ENCODE assay signal across 19 cellular contexts in genomic region chr7:26280097-26280496, GRCh38. TPM values are rescaled to one million over a fixed set of nuclear protein-coding genes. Genes with fewer than 3 reads are reported as not detected.
DNase-seq lines count a peak whose midpoint lies in the region; ATAC-seq and TF ChIP-seq lines count a peak whose summit lies in the region.
"Had no signal": no experiment of that assay in that cellular context is flagged by ENCODE, and none has a peak within 500 bp of the region (broad histone marks: within the 10 kb centered on the region; RNA-seq: fewer than 3 reads in every experiment).

No MANE protein-coding gene starts in this region.

- H2AFZ ChIP-seq in OCI-LY7 (ENCODE audit: low read length), result peak overlapping the region; percentile 54; the same call in 1 of the 2 replicates

- peak overlapping the region; percentile 79 for H3K27ac Mint-ChIP-seq in activated naive CD8-positive, alpha-beta T cell treated with anti-CD3 and anti-CD28 coated beads, Interleukin-2, amount 10 ng/mL, durations not matched to agents 7 days and 5 days
- no peak overlapping the region for H3K27ac Mint-ChIP-seq in activated naive CD8-positive, alpha-beta T cell treated with anti-CD3 and anti-CD28 coated beads, Interleukin-2, amount 50 U/mL, for 24 hours
- no peak overlapping the region for H3K27ac Mint-ChIP-seq in central memory CD8-positive, alpha-beta T cell (ENCODE audit: low read depth)
- peak overlapping the region; percentile 3 for H3K27ac Mint-ChIP-seq in stimulated activated memory B cell treated with anti-CD40 and anti-IgM and Interleukin-4, amounts not matched to agents 10 μg/mL and 1 μg/mL and 100 μg/mL, for 72 hours
- H3K27ac Mint-ChIP-seq: stimulated activated effector memory CD8-positive, alpha-beta T cell treated with anti-CD3 and anti-CD28 coated beads, Interleukin-12 subunit alpha, Interleukin-12 subunit beta, amount 100 ng/mL, for 72 hours had no signal

- H3K79me2 ChIP-seq in OCI-LY7 (ENCODE audit: insufficient read depth, low read depth, low read length), result no peaks in the 10 kb centered on the region

- H3K4me1 Mint-ChIP-seq in activated naive CD8-positive, alpha-beta T cell treated with anti-CD3 and anti-CD28 coated beads, Interleukin-2, amount 10 ng/mL, durations not matched to agents 7 days and 5 days, result peaks cover 11% of the 10 kb centered on the region
- H3K4me1 Mint-ChIP-seq in activated naive CD8-positive, alpha-beta T cell treated with anti-CD3 and anti-CD28 coated beads, Interleukin-2, amount 50 U/mL, for 24 hours, result peaks cover 20% of the 10 kb centered on the region
- peaks cover 6% of the 10 kb centered on the region for H3K4me1 Mint-ChIP-seq in central memory CD8-positive, alpha-beta T cell
- peaks cover 5% of the 10 kb centered on the region for H3K4me1 Mint-ChIP-seq in stimulated activated memory B cell treated with anti-CD40 and anti-IgM and Interleukin-4, amounts not matched to agents 10 μg/mL and 1 μg/mL and 100 μg/mL, for 72 hours

- no peak for TF ChIP-seq CTCF in OCI-LY7 (conservative IDR thresholded peaks at IDR 0.05; ENCODE audit: low read length)

- no peaks in the 10 kb centered on the region for H3K9me3 Mint-ChIP-seq in activated naive CD8-positive, alpha-beta T cell treated with anti-CD3 and anti-CD28 coated beads, Interleukin-2, amount 10 ng/mL, durations not matched to agents 7 days and 5 days
- peaks cover 4% of the 10 kb centered on the region for H3K9me3 Mint-ChIP-seq in activated naive CD8-positive, alpha-beta T cell treated with anti-CD3 and anti-CD28 coated beads, Interleukin-2, amount 50 U/mL, for 24 hours
- no peaks in the 10 kb centered on the region for H3K9me3 Mint-ChIP-seq in central memory CD8-positive, alpha-beta T cell
- H3K9me3 Mint-ChIP-seq in stimulated activated memory B cell treated with anti-CD40 and anti-IgM and Interleukin-4, amounts not matched to agents 10 μg/mL and 1 μg/mL and 100 μg/mL, for 72 hours, result no peaks in the 10 kb centered on the region
- H3K9me3 Mint-ChIP-seq: stimulated activated effector memory CD8-positive, alpha-beta T cell treated with anti-CD3 and anti-CD28 coated beads, Interleukin-12 subunit alpha, Interleukin-12 subunit beta, amount 100 ng/mL, for 72 hours had no signal

- POLR2A ChIA-PET in activated naive CD8-positive, alpha-beta T cell treated with anti-CD3 and anti-CD28 coated beads, Interleukin-2, amount 10 ng/mL, durations not matched to agents 7 days and 5 days (lab: Charles Lee), result interaction anchor here (0.6 to 1.1 kb wide), 3 partner anchors 11 to 83 kb away, joined by 3 to 4 read pairs (median 3); partner anchors contain the start of gene SNX10
- POLR2A ChIA-PET in OCI-LY7 (lab: Charles Lee), result no interaction called here

- no peaks in the 10 kb centered on the region for H3K36me3 ChIP-seq in OCI-LY7 (ENCODE audit: insufficient read depth, low read length)
- H3K36me3 ChIP-seq: BLaER1, spleen had no signal

- H3K9me2 ChIP-seq in OCI-LY7 (ENCODE audit: insufficient read depth, low read length), result no peaks in the 10 kb centered on the region

- no peak overlapping the region for H3K4me2 ChIP-seq in OCI-LY7 (ENCODE audit: low read length)
- H3K4me2 ChIP-seq: BLaER1 had no signal

- no TSS peak for BruUV-seq in OCI-LY7 (replicated peaks; lab: Mats Ljungman, UMichigan)

- H4K20me1 ChIP-seq in OCI-LY7 (ENCODE audit: insufficient read depth, low read length), result no peaks in the 10 kb centered on the region
- H4K20me1 ChIP-seq: BLaER1 had no signal

- no peaks in the 10 kb centered on the region for H3K4me1 ChIP-seq in OCI-LY7 (ENCODE audit: insufficient read depth, low read length, poor library complexity, severe bottlenecking)
- H3K4me1 ChIP-seq: BLaER1 had no signal

- H3K36me3 Mint-ChIP-seq in activated naive CD8-positive, alpha-beta T cell treated with anti-CD3 and anti-CD28 coated beads, Interleukin-2, amount 10 ng/mL, durations not matched to agents 7 days and 5 days, result no peaks in the 10 kb centered on the region
- no peaks in the 10 kb centered on the region for H3K36me3 Mint-ChIP-seq in activated naive CD8-positive, alpha-beta T cell treated with anti-CD3 and anti-CD28 coated beads, Interleukin-2, amount 50 U/mL, for 24 hours (ENCODE audit: low read depth)
- H3K36me3 Mint-ChIP-seq in central memory CD8-positive, alpha-beta T cell (ENCODE audit: insufficient read depth), result no peaks in the 10 kb centered on the region
- H3K36me3 Mint-ChIP-seq in stimulated activated memory B cell treated with anti-CD40 and anti-IgM and Interleukin-4, amounts not matched to agents 10 μg/mL and 1 μg/mL and 100 μg/mL, for 72 hours, result no peaks in the 10 kb centered on the region
- H3K36me3 Mint-ChIP-seq: stimulated activated effector memory CD8-positive, alpha-beta T cell treated with anti-CD3 and anti-CD28 coated beads, Interleukin-12 subunit alpha, Interleukin-12 subunit beta, amount 100 ng/mL, for 72 hours had no signal

- no peaks in the 10 kb centered on the region for H3K27me3 Mint-ChIP-seq in activated naive CD8-positive, alpha-beta T cell treated with anti-CD3 and anti-CD28 coated beads, Interleukin-2, amount 10 ng/mL, durations not matched to agents 7 days and 5 days
- no peaks in the 10 kb centered on the region for H3K27me3 Mint-ChIP-seq in activated naive CD8-positive, alpha-beta T cell treated with anti-CD3 and anti-CD28 coated beads, Interleukin-2, amount 50 U/mL, for 24 hours
- no peaks in the 10 kb centered on the region for H3K27me3 Mint-ChIP-seq in central memory CD8-positive, alpha-beta T cell
- no peaks in the 10 kb centered on the region for H3K27me3 Mint-ChIP-seq in stimulated activated memory B cell treated with anti-CD40 and anti-IgM and Interleukin-4, amounts not matched to agents 10 μg/mL and 1 μg/mL and 100 μg/mL, for 72 hours

- no peak overlapping the region for H3K4me3 Mint-ChIP-seq in activated naive CD8-positive, alpha-beta T cell treated with anti-CD3 and anti-CD28 coated beads, Interleukin-2, amount 10 ng/mL, durations not matched to agents 7 days and 5 days
- no peak overlapping the region for H3K4me3 Mint-ChIP-seq in activated naive CD8-positive, alpha-beta T cell treated with anti-CD3 and anti-CD28 coated beads, Interleukin-2, amount 50 U/mL, for 24 hours
- peak overlapping the region; percentile 50 for H3K4me3 Mint-ChIP-seq in central memory CD8-positive, alpha-beta T cell
- no peak overlapping the region for H3K4me3 Mint-ChIP-seq in stimulated activated memory B cell treated with anti-CD40 and anti-IgM and Interleukin-4, amounts not matched to agents 10 μg/mL and 1 μg/mL and 100 μg/mL, for 72 hours
- H3K4me3 Mint-ChIP-seq: stimulated activated effector memory CD8-positive, alpha-beta T cell treated with anti-CD3 and anti-CD28 coated beads, Interleukin-12 subunit alpha, Interleukin-12 subunit beta, amount 100 ng/mL, for 72 hours had no signal

- no peak overlapping the region for H3K4me3 ChIP-seq in OCI-LY7 (ENCODE audit: low read depth, low read length, poor library complexity, severe bottlenecking)
- H3K4me3 ChIP-seq: BLaER1, GM12878, lung had no signal

- no peak for DNase-seq in activated naive CD8-positive, alpha-beta T cell treated with anti-CD3 and anti-CD28 coated beads, Interleukin-2, amount 10 ng/mL, durations not matched to agents 7 days and 5 days
- DNase-seq in activated naive CD8-positive, alpha-beta T cell treated with anti-CD3 and anti-CD28 coated beads, Interleukin-2, amount 50 U/mL, for 24 hours, result no peak
- DNase-seq in OCI-LY7 (ENCODE audit: low spot score) (no peak), medulla oblongata (ENCODE audit: extremely low spot score) (no peak)
- DNase-seq in central memory CD8-positive, alpha-beta T cell (ENCODE audit: low spot score in 2 of 2), result no peak
- DNase-seq: activated CD4-positive, CD25-positive, alpha-beta regulatory T cell; activated effector memory CD4-positive, alpha-beta T cell treated with anti-CD3 and anti-CD28 coated beads, Interleukin-2, amount 50 U/mL, for 16 hours; cerebellar nuclear complex; NCI-H1694; NCI-H2171 treated with DMSO at 0.1 percent for 48 hours; NCI-H774; stimulated activated CD4-positive, alpha-beta T cell treated with anti-CD3 and anti-CD28 coated beads, Interleukin-2, amount 100 ng/mL, for 48 hours had no signal

- intact Hi-C loops in OCI-LY7 (cut with micrococcal nuclease; ENCODE audit: unreplicated experiment), result no loop called here

- no peak for ATAC-seq in activated naive CD8-positive, alpha-beta T cell treated with anti-CD3 and anti-CD28 coated beads, Interleukin-2, amount 10 ng/mL, durations not matched to agents 7 days and 5 days (ENCODE audit: low read depth)
- no peak for ATAC-seq in activated naive CD8-positive, alpha-beta T cell treated with anti-CD3 and anti-CD28 coated beads, Interleukin-2, amount 50 U/mL, for 24 hours
- ATAC-seq in central memory CD8-positive, alpha-beta T cell (replicated peaks; ENCODE audit: extremely low read depth, poor library complexity, severe bottlenecking), result no peak
- ATAC-seq in stimulated activated memory B cell treated with anti-CD40 and anti-IgM and Interleukin-4, amounts not matched to agents 10 μg/mL and 1 μg/mL and 100 μg/mL, for 72 hours, result no peak
- ATAC-seq in HG02763 (IDR thresholded peaks at IDR 0.05; ENCODE audit: unreplicated experiment), result no peak

- CTCF ChIA-PET in OCI-LY7 (lab: Charles Lee; ENCODE audit: unreplicated experiment), result no interaction called here

- H3K27ac ChIP-seq in OCI-LY7 (ENCODE audit: low read depth, low read length, poor library complexity, severe bottlenecking), result no peak overlapping the region
- H3K27ac ChIP-seq: BLaER1 had no signal

- H3K9me3 ChIP-seq in OCI-LY7 (ENCODE audit: low read length), result no peaks in the 10 kb centered on the region
- H3K9me3 ChIP-seq: BLaER1, spleen had no signal

RNA-seq across cellular contexts. Expression of gene SNX10, which starts 11.6 kb away (rescaled TPM):
- 10 to 100 TPM; 31.0 to 31.6 TPM for total RNA-seq in activated naive CD8-positive, alpha-beta T cell treated with anti-CD3 and anti-CD28 coated beads, Interleukin-2, amount 10 ng/mL, durations not matched to agents 7 days and 5 days
- 14.3 and 14.5 TPM in 2 replicates for total RNA-seq in OCI-LY7 (2014; rRNA removed; shearing (Covaris generic))
- 31.6 and 32.9 TPM in 2 replicates for total RNA-seq in OCI-LY7 (2022)

Comparison
In these comparisons a context has a peak if more than half of its experiments do, and no peak if none do; other contexts are left out.
1. H3K27ac Mint-ChIP-seq: peak in activated naive CD8-positive, alpha-beta T cell treated with anti-CD3 and anti-CD28 coated beads, Interleukin-2, amount 10 ng/mL, durations not matched to agents 7 days and 5 days (single experiment) and stimulated activated memory B cell treated with anti-CD40 and anti-IgM and Interleukin-4, amounts not matched to agents 10 μg/mL and 1 μg/mL and 100 μg/mL, for 72 hours (single experiment); none in activated naive CD8-positive, alpha-beta T cell treated with anti-CD3 and anti-CD28 coated beads, Interleukin-2, amount 50 U/mL, for 24 hours (single experiment) and central memory CD8-positive, alpha-beta T cell (single experiment).